23 cellular contexts compared by ENCODE assay signal in the genomic region with DNA sequence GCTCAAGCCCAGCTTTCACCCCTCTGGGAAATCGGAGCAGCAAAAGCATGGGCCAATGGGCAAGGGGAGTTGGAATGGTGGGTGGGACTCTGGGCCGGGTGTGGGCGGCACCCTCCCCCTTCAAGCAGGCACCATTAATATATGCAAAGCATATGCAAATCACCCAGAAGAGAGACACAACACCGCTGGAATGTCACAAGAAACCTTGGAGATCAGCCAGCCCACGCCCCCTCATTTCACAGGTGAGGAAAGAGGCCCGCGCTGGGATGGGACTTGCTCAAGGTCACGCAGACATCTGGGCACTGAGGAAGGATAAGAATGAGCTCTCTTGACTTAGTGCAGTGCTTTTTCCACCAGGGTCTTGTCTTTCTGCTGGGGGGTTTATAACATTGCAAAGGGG. TPM values are rescaled to one million over a fixed set of nuclear protein-coding genes. Genes with fewer than 3 reads are reported as not detected.
DNase-seq lines count a peak whose midpoint lies in the region; ATAC-seq and TF ChIP-seq lines count a peak whose summit lies in the region.
"Had no signal": no experiment of that assay in that cellular context is flagged by ENCODE, and none has a peak within 500 bp of the region (broad histone marks: within the 10 kb centered on the region; RNA-seq: fewer than 3 reads in every experiment).

No MANE protein-coding gene starts in this region.

- H3K27me3 Mint-ChIP-seq in activated naive CD8-positive, alpha-beta T cell treated with anti-CD3 and anti-CD28 coated beads, Interleukin-2, amount 10 ng/mL, durations not matched to agents 7 days and 5 days: peaks cover 79% of the 10 kb centered on the region
- peaks cover 88% of the 10 kb centered on the region for H3K27me3 Mint-ChIP-seq in activated naive CD8-positive, alpha-beta T cell treated with anti-CD3 and anti-CD28 coated beads for 36 hours
- peaks cover 55% of the 10 kb centered on the region for H3K27me3 Mint-ChIP-seq in WTC11 (ENCODE audit: low read depth)
- H3K27me3 Mint-ChIP-seq in type B pancreatic cell: peaks cover 13% of the 10 kb centered on the region

- peaks cover 18% of the 10 kb centered on the region for H3K4me1 ChIP-seq in vagina
- H3K4me1 ChIP-seq: colonic mucosa, psoas muscle had no signal

- H3K4me3 Mint-ChIP-seq in activated naive CD8-positive, alpha-beta T cell treated with anti-CD3 and anti-CD28 coated beads, Interleukin-2, amount 10 ng/mL, durations not matched to agents 7 days and 5 days: no peak overlapping the region
- H3K4me3 Mint-ChIP-seq in activated naive CD8-positive, alpha-beta T cell treated with anti-CD3 and anti-CD28 coated beads for 36 hours: no peak overlapping the region
- H3K4me3 Mint-ChIP-seq in WTC11 (peak overlapping the region; percentile 64), type B pancreatic cell (peak overlapping the region; percentile 74)
- H3K4me3 Mint-ChIP-seq: activated CD4-positive, alpha-beta T cell treated with anti-CD3 and anti-CD28 coated beads for 36 hours had no signal

- no peaks in the 10 kb centered on the region for H3K9me3 Mint-ChIP-seq in activated naive CD8-positive, alpha-beta T cell treated with anti-CD3 and anti-CD28 coated beads, Interleukin-2, amount 10 ng/mL, durations not matched to agents 7 days and 5 days
- H3K9me3 Mint-ChIP-seq in activated naive CD8-positive, alpha-beta T cell treated with anti-CD3 and anti-CD28 coated beads for 36 hours: no peaks in the 10 kb centered on the region
- H3K9me3 Mint-ChIP-seq in WTC11 (no peaks in the 10 kb centered on the region), type B pancreatic cell (no peaks in the 10 kb centered on the region)

- no peaks in the 10 kb centered on the region for H3K9me3 ChIP-seq in vagina
- H3K9me3 ChIP-seq: A549, colonic mucosa, psoas muscle, spleen, thyroid gland had no signal

- no peak for TF ChIP-seq POLR2A in vagina (IDR thresholded peaks at IDR 0.05)

- H3K4me1 Mint-ChIP-seq in activated naive CD8-positive, alpha-beta T cell treated with anti-CD3 and anti-CD28 coated beads, Interleukin-2, amount 10 ng/mL, durations not matched to agents 7 days and 5 days: peaks cover 9% of the 10 kb centered on the region
- peaks cover 12% of the 10 kb centered on the region for H3K4me1 Mint-ChIP-seq in activated naive CD8-positive, alpha-beta T cell treated with anti-CD3 and anti-CD28 coated beads for 36 hours
- peaks cover 82% of the 10 kb centered on the region for H3K4me1 Mint-ChIP-seq in WTC11
- H3K4me1 Mint-ChIP-seq in type B pancreatic cell (ENCODE audit: unreplicated experiment): peaks cover 39% of the 10 kb centered on the region
- H3K4me1 Mint-ChIP-seq: CD14-positive monocyte had no signal

- in situ Hi-C loops in KBM-7 (cut with MboI; ENCODE audit: low pct_unique_long_range_greater_than_20kb, low sequenced_read_pairs): no loop called here

- H3K27me3 ChIP-seq in vagina: no peaks in the 10 kb centered on the region
- H3K27me3 ChIP-seq: thyroid gland had no signal

- ATAC-seq in activated naive CD8-positive, alpha-beta T cell treated with anti-CD3 and anti-CD28 coated beads, Interleukin-2, amount 10 ng/mL, durations not matched to agents 7 days and 5 days (ENCODE audit: low read depth): no peak
- peak; percentile 1; the same call in 1 of the 2 replicates for ATAC-seq in WTC11
- no peak for ATAC-seq in GM21737 (IDR thresholded peaks at IDR 0.05; ENCODE audit: unreplicated experiment)
- ATAC-seq: A549; activated CD4-positive, alpha-beta T cell treated with anti-CD3 and anti-CD28 coated beads for 36 hours; left ventricle myocardium superior; psoas muscle had no signal

- POLR2A ChIA-PET in activated naive CD8-positive, alpha-beta T cell treated with anti-CD3 and anti-CD28 coated beads, Interleukin-2, amount 10 ng/mL, durations not matched to agents 7 days and 5 days (lab: Charles Lee): no interaction called here
- POLR2A ChIA-PET in WTC11 (lab: Charles Lee): interaction anchor here (0.9 kb wide), 2 partner anchors 41 to 43 kb away, joined by 3 read pairs; no protein-coding TSS in a partner anchor

- no peak overlapping the region for H3K4me3 ChIP-seq in vagina
- H3K4me3 ChIP-seq: A549, colonic mucosa, psoas muscle, spleen, thyroid gland had no signal

- CTCF ChIA-PET in WTC11 (lab: Charles Lee): interaction anchor here (1.3 to 27.2 kb wide), 6 partner anchors 9 to 61 kb away, joined by 3 to 727 read pairs (median 86); partner anchors contain the start of gene EPOP

- H3K36me3 Mint-ChIP-seq in activated naive CD8-positive, alpha-beta T cell treated with anti-CD3 and anti-CD28 coated beads, Interleukin-2, amount 10 ng/mL, durations not matched to agents 7 days and 5 days: no peaks in the 10 kb centered on the region
- H3K36me3 Mint-ChIP-seq in activated naive CD8-positive, alpha-beta T cell treated with anti-CD3 and anti-CD28 coated beads for 36 hours: no peaks in the 10 kb centered on the region
- H3K36me3 Mint-ChIP-seq in WTC11 (no peaks in the 10 kb centered on the region), type B pancreatic cell (no peaks in the 10 kb centered on the region)
- H3K36me3 Mint-ChIP-seq: CD14-positive monocyte had no signal

- TF ChIP-seq CTCF in WTC11 (IDR thresholded peaks at IDR 0.05) (no peak), type B pancreatic cell (conservative IDR thresholded peaks at IDR 0.05) (no peak), vagina (IDR thresholded peaks at IDR 0.05) (no peak)

- DNase-seq in activated naive CD8-positive, alpha-beta T cell treated with anti-CD3 and anti-CD28 coated beads, Interleukin-2, amount 10 ng/mL, durations not matched to agents 7 days and 5 days: peak; percentile 22
- DNase-seq in activated naive CD8-positive, alpha-beta T cell treated with anti-CD3 and anti-CD28 coated beads for 36 hours: no peak
- DNase-seq in WTC11 (ENCODE audit: low spot score) (no peak), islet precursor cell (peak; percentile 62), type B pancreatic cell (ENCODE audit: extremely low spot score, unreplicated experiment) (no peak), vagina (ENCODE audit: extremely low spot score in 2 of 2) (no peak), KBM-7 (no peak)
- DNase-seq: activated CD4-positive, alpha-beta T cell treated with anti-CD3 and anti-CD28 coated beads for 36 hours; activated CD8-positive, alpha-beta memory T cell treated with anti-CD3 and anti-CD28 coated beads, Interleukin-2, amount 50 U/mL, for 4 hours; activated gamma-delta T cell treated with Interleukin-2 at 50 U/mL for 16 hours; foreskin fibroblast; HCEC 1CT; left ventricle myocardium superior; MM.1S; psoas muscle; SIG-M5; spleen; T1000; thyroid gland had no signal

- H3K36me3 ChIP-seq in vagina: no peaks in the 10 kb centered on the region
- H3K36me3 ChIP-seq: colonic mucosa, spleen, thyroid gland had no signal

- no peak overlapping the region for H3K27ac ChIP-seq in vagina
- H3K27ac ChIP-seq: A549, colonic mucosa, psoas muscle, spleen, thyroid gland had no signal

- intact Hi-C loops in vagina (cut with DNase I): no loop called here

- H3K27ac Mint-ChIP-seq in activated naive CD8-positive, alpha-beta T cell treated with anti-CD3 and anti-CD28 coated beads, Interleukin-2, amount 10 ng/mL, durations not matched to agents 7 days and 5 days: no peak overlapping the region
- H3K27ac Mint-ChIP-seq in activated naive CD8-positive, alpha-beta T cell treated with anti-CD3 and anti-CD28 coated beads for 36 hours: no peak overlapping the region
- H3K27ac Mint-ChIP-seq in WTC11 (peak overlapping the region; percentile 58; the same call in 1 of the 2 replicates), type B pancreatic cell (peak overlapping the region; percentile 41)
- H3K27ac Mint-ChIP-seq: activated CD4-positive, alpha-beta T cell treated with anti-CD3 and anti-CD28 coated beads for 36 hours; CD14-positive monocyte had no signal

TF ChIP-seq in WTC11, 78 proteins besides CTCF, POLR2A, EP300 and RAD21 (continues in another document):
- TF ChIP-seq ZNF532 (CRISPR knock-in tag; IDR thresholded peaks at IDR 0.05; ENCODE audit: borderline replicate concordance): no peak

RNA-seq across cellular contexts. Expression of gene SRCIN1, which starts 4.8 kb away (rescaled TPM):
- under 1 TPM in 1 of 2 experiments, not detected in 1; 0.11 TPM for total RNA-seq in activated naive CD8-positive, alpha-beta T cell treated with anti-CD3 and anti-CD28 coated beads, Interleukin-2, amount 10 ng/mL, durations not matched to agents 7 days and 5 days
- total RNA-seq in activated naive CD8-positive, alpha-beta T cell treated with anti-CD3 and anti-CD28 coated beads for 36 hours: under 1 TPM; 0.37 to 0.42 TPM
- total RNA-seq in WTC11 (2021) (10.7 to 17.3 TPM (median 11.1 TPM) in 3 replicates), type B pancreatic cell (ENCODE audit: low replicate concordance) (8.3 and 11.9 TPM in 2 replicates), vagina (5.2 TPM)

Comparison
In these comparisons a context has a peak if more than half of its experiments do, and no peak if none do; other contexts are left out.
1. DNase-seq: peak in activated naive CD8-positive, alpha-beta T cell treated with anti-CD3 and anti-CD28 coated beads, Interleukin-2, amount 10 ng/mL, durations not matched to agents 7 days and 5 days (single experiment) and islet precursor cell (single experiment); none in activated naive CD8-positive, alpha-beta T cell treated with anti-CD3 and anti-CD28 coated beads for 36 hours (single experiment), WTC11 (single experiment), type B pancreatic cell (single experiment), vagina (0 of 2) and KBM-7 (single experiment).
2. H3K27ac Mint-ChIP-seq: peak in WTC11 (single experiment) and type B pancreatic cell (single experiment); none in activated naive CD8-positive, alpha-beta T cell treated with anti-CD3 and anti-CD28 coated beads, Interleukin-2, amount 10 ng/mL, durations not matched to agents 7 days and 5 days (single experiment) and activated naive CD8-positive, alpha-beta T cell treated with anti-CD3 and anti-CD28 coated beads for 36 hours (single experiment).
3. H3K4me3 Mint-ChIP-seq: peak in WTC11 (single experiment) and type B pancreatic cell (single experiment); none in activated naive CD8-positive, alpha-beta T cell treated with anti-CD3 and anti-CD28 coated beads, Interleukin-2, amount 10 ng/mL, durations not matched to agents 7 days and 5 days (single experiment) and activated naive CD8-positive, alpha-beta T cell treated with anti-CD3 and anti-CD28 coated beads for 36 hours (single experiment).